ENCODE assay signal across 19 cellular contexts in the genomic region with DNA sequence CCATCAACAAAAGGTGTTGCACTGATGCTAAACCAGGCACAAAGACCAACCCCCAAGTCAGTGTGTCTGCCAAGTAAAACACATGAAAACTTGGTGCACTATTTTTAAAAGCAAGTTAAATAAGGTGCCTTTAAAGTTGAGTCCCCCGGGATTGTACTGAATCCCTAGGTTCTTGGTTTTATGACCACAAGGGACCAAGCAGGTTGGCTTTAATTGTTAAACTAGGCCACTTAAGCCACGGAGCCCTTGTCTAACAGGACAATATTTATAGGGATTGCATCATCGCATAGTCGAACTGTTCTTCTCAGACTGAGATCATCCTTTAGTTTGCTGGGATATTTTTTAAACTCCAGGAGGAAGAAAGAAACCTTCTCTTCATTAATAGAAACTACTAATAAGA.
"Had no signal": no experiment of that assay in that cellular context is flagged by ENCODE, and none has a peak within 500 bp of the region (broad histone marks: within the 10 kb centered on the region; RNA-seq: fewer than 3 reads in every experiment).

No MANE protein-coding gene starts in this region.

- H3K27me3 ChIP-seq: colonic mucosa, thyroid gland had no signal

- ATAC-seq: activated CD8-positive, alpha-beta T cell treated with anti-CD3 and anti-CD28 coated beads, Interleukin-2, amount 10 ng/mL, durations not matched to agents 7 days and 5 days had no signal

- DNase-seq: activated CD4-positive, alpha-beta T cell treated with anti-CD3 and anti-CD28 coated beads, Interleukin-2, amount 10 ng/mL, durations not matched to agents 24 days and 14 days; activated CD8-positive, alpha-beta T cell treated with anti-CD3 and anti-CD28 coated beads, Interleukin-2, amount 10 ng/mL, durations not matched to agents 7 days and 5 days; activated naive CD4-positive, alpha-beta T cell treated with Interleukin-2 at 50 U/mL for 16 hours; activated naive CD8-positive, alpha-beta T cell treated with anti-CD3 and anti-CD28 coated beads, Interleukin-2, amount 10 ng/mL, durations not matched to agents 7 days and 5 days; activated T-cell treated with anti-CD3 and anti-CD28 coated beads, Interleukin-2, amount 50 U/mL, for 24 hours; anterior cingulate cortex; colonic mucosa; hypothalamus; islet precursor cell; retina; stimulated activated CD4-positive, alpha-beta T cell treated with anti-CD3 and anti-CD28 coated beads, Interleukin-12 subunit alpha, Interleukin-12 subunit beta, amount 100 ng/mL, for 4 hours; stimulated activated CD4-positive, alpha-beta T cell treated with anti-CD3 and anti-CD28 coated beads, Interleukin-1b, Interleukin-23, amount 100 ng/mL, for 48 hours; stimulated activated CD8-positive, alpha-beta memory T cell treated with anti-CD3 and anti-CD28 coated beads, Interleukin-4, amount 100 ng/mL, for 48 hours; stimulated activated naive CD4-positive, alpha-beta T cell treated with Interleukin-2 at 50 U/mL for 16 hours; thyroid gland had no signal

- H3K4me1 Mint-ChIP-seq: activated CD4-positive, alpha-beta T cell treated with anti-CD3 and anti-CD28 coated beads, Interleukin-2, amount 10 ng/mL, durations not matched to agents 24 days and 14 days; activated naive CD8-positive, alpha-beta T cell treated with anti-CD3 and anti-CD28 coated beads, Interleukin-2, amount 10 ng/mL, durations not matched to agents 7 days and 5 days; nephron had no signal

- H3K36me3 ChIP-seq: colonic mucosa, thyroid gland had no signal

- H3K79me2 ChIP-seq: parathyroid adenoma had no signal

- H3K27ac ChIP-seq: colonic mucosa, parathyroid adenoma, thyroid gland had no signal

- H3K9me3 ChIP-seq: colonic mucosa, thyroid gland had no signal

- H3K27ac Mint-ChIP-seq: activated CD4-positive, alpha-beta T cell treated with anti-CD3 and anti-CD28 coated beads, Interleukin-2, amount 10 ng/mL, durations not matched to agents 24 days and 14 days; activated CD8-positive, alpha-beta T cell treated with anti-CD3 and anti-CD28 coated beads, Interleukin-2, amount 10 ng/mL, durations not matched to agents 7 days and 5 days; activated naive CD8-positive, alpha-beta T cell treated with anti-CD3 and anti-CD28 coated beads, Interleukin-2, amount 10 ng/mL, durations not matched to agents 7 days and 5 days; activated T-cell treated with anti-CD3 and anti-CD28 coated beads, Interleukin-2, amount 50 U/mL, for 24 hours; activated T-helper 2 cell treated with anti-CD3 and anti-CD28 coated beads, Interferon-gamma antibody, Interleukin-2, Interleukin-4, amounts not matched to agents 10 μg/mL and 5 μg/mL and 100 μg/mL, durations not matched to agents 14 hours and 24 hours and 36 hours; nephron had no signal

- H3K4me3 Mint-ChIP-seq: activated CD4-positive, alpha-beta T cell treated with anti-CD3 and anti-CD28 coated beads, Interleukin-2, amount 10 ng/mL, durations not matched to agents 24 days and 14 days; activated CD8-positive, alpha-beta T cell treated with anti-CD3 and anti-CD28 coated beads, Interleukin-2, amount 10 ng/mL, durations not matched to agents 7 days and 5 days; activated naive CD8-positive, alpha-beta T cell treated with anti-CD3 and anti-CD28 coated beads, Interleukin-2, amount 10 ng/mL, durations not matched to agents 7 days and 5 days; activated T-cell treated with anti-CD3 and anti-CD28 coated beads, Interleukin-2, amount 50 U/mL, for 24 hours; nephron had no signal

- H2AFZ ChIP-seq: parathyroid adenoma had no signal

- H3K9ac ChIP-seq: parathyroid adenoma had no signal

- H3K4me3 ChIP-seq: colonic mucosa, lung, thyroid gland had no signal

- H3K4me1 ChIP-seq: colonic mucosa, parathyroid adenoma, thyroid gland had no signal
